In the genomic region with DNA sequence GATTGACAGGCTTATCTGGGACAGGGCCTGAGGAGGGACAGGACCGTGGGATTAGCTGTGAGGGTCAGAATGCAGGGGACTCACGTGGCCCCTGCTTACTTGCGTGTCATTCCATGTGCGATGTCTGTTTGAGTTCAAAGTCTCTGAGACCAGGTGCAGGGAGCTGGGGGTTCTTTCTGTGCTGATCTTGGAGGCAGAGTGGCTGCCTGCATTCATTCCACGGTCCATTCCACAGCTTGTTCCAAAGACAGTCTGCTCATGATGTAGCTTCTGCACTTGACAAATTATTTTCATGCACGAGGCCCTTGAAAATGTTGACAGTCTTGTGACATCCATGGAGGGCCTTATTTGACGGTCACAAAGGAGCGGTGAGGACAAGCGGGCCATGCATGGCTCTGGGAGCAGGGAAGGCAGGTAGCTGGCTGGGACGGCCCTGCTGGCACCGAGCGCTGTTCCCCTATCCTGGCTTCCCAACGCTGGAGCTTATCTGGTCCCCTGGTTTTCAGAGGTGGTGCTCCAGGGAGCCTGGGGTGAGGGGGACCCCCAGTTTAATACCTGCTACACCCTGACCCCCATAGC, we compare ENCODE assay signal across 8 cellular contexts. TPM values are rescaled to one million over a fixed set of nuclear protein-coding genes. Genes with fewer than 3 reads are reported as not detected.
DNase-seq lines count a peak whose midpoint lies in the region; ATAC-seq, FAIRE-seq and TF ChIP-seq lines count a peak whose summit lies in the region.

No MANE protein-coding gene starts in this region.

- H3K4me3 ChIP-seq in cardiac fibroblast (replicated peaks in 1 of 2; ENCODE audit: low read depth in 2 of 2, low read length in 2 of 2) (peak overlapping the region; percentile 47 to 55), vagina (peak overlapping the region; percentile 45 to 53)

- no peaks in the 10 kb centered on the region for H3K36me3 Mint-ChIP-seq in stimulated activated naive CD8-positive, alpha-beta T cell treated with anti-CD3 and anti-CD28 coated beads, Interleukin-15, Interleukin-2, amounts not matched to agents 100 ng/mL and 50 ng/mL, for 24 hours (ENCODE audit: low read depth)
- H3K36me3 Mint-ChIP-seq in mesothelial cell of epicardium: peaks cover 8% of the 10 kb centered on the region

- no peak for FAIRE-seq in GM12891 (lab: Jason Lieb, UNC)

- H3K27me3 Mint-ChIP-seq in stimulated activated naive CD8-positive, alpha-beta T cell treated with anti-CD3 and anti-CD28 coated beads, Interleukin-15, Interleukin-2, amounts not matched to agents 100 ng/mL and 50 ng/mL, for 24 hours: no peaks in the 10 kb centered on the region
- H3K27me3 Mint-ChIP-seq in mesothelial cell of epicardium (ENCODE audit: low read depth): peaks cover 3% of the 10 kb centered on the region

- H3K36me3 ChIP-seq in vagina: no peaks in the 10 kb centered on the region

- no peak for TF ChIP-seq CTCF in cardiac fibroblast (IDR thresholded peaks at IDR 0.05; ENCODE audit: low read depth, low read length)
- TF ChIP-seq CTCF in mesothelial cell of epicardium (IDR thresholded peaks at IDR 0.05; ENCODE audit: unreplicated experiment): no peak
- TF ChIP-seq CTCF in vagina (IDR thresholded peaks at IDR 0.05): no peak

- peaks cover 19% of the 10 kb centered on the region for H3K4me1 ChIP-seq in vagina

- no peaks in the 10 kb centered on the region for H3K27me3 ChIP-seq in vagina

- no peak for DNase-seq in stimulated activated naive CD8-positive, alpha-beta T cell treated with anti-CD3 and anti-CD28 coated beads, Interleukin-15, Interleukin-2, amounts not matched to agents 100 U/mL and 50 U/mL, for 24 hours
- DNase-seq in cardiac fibroblast (ENCODE audit: low read depth in 2 of 2) (peak in 1 of 2 donors; percentile 25), mesothelial cell of epicardium (ENCODE audit: low spot score in 2 of 2, unreplicated experiment in 2 of 2) (no peak), vagina (ENCODE audit: extremely low spot score in 2 of 2) (no peak), NCI-H2029 treated with DMSO at 0.1 percent for 48 hours (lab: John Stamatoyannopoulos, UW) (no peak), GM12891 (ENCODE audit: insufficient read length, low spot score) (no peak)

- intact Hi-C loops in vagina (cut with DNase I): no loop called here

- H3K27ac ChIP-seq in vagina: peak overlapping the region; percentile 74

- TF ChIP-seq POLR2A in vagina (IDR thresholded peaks at IDR 0.05) (no peak), GM12891 (IDR thresholded peaks at IDR 0.05; ENCODE audit: low read depth, low read length) (no peak)

- H3K4me3 Mint-ChIP-seq in stimulated activated naive CD8-positive, alpha-beta T cell treated with anti-CD3 and anti-CD28 coated beads, Interleukin-15, Interleukin-2, amounts not matched to agents 100 ng/mL and 50 ng/mL, for 24 hours: peak overlapping the region; percentile 63
- peak overlapping the region; percentile 58 for H3K4me3 Mint-ChIP-seq in mesothelial cell of epicardium

- no peak for ATAC-seq in stimulated activated naive CD8-positive, alpha-beta T cell treated with anti-CD3 and anti-CD28 coated beads, Interleukin-15, Interleukin-2, amounts not matched to agents 100 U/mL and 50 U/mL, for 24 hours
- ATAC-seq in GM19467 (IDR thresholded peaks at IDR 0.05; ENCODE audit: unreplicated experiment): no peak

- H3K4me1 Mint-ChIP-seq in stimulated activated naive CD8-positive, alpha-beta T cell treated with anti-CD3 and anti-CD28 coated beads, Interleukin-15, Interleukin-2, amounts not matched to agents 100 ng/mL and 50 ng/mL, for 24 hours (ENCODE audit: low read depth): peaks cover 31% of the 10 kb centered on the region
- peaks cover 26% of the 10 kb centered on the region for H3K4me1 Mint-ChIP-seq in mesothelial cell of epicardium

- no peaks in the 10 kb centered on the region for H3K9me3 ChIP-seq in vagina

- H3K9me3 Mint-ChIP-seq in stimulated activated naive CD8-positive, alpha-beta T cell treated with anti-CD3 and anti-CD28 coated beads, Interleukin-15, Interleukin-2, amounts not matched to agents 100 ng/mL and 50 ng/mL, for 24 hours: no peaks in the 10 kb centered on the region
- peaks cover under 1% of the 10 kb centered on the region for H3K9me3 Mint-ChIP-seq in mesothelial cell of epicardium

- H3K27ac Mint-ChIP-seq in stimulated activated naive CD8-positive, alpha-beta T cell treated with anti-CD3 and anti-CD28 coated beads, Interleukin-15, Interleukin-2, amounts not matched to agents 100 ng/mL and 50 ng/mL, for 24 hours: peak overlapping the region; percentile 50
- H3K27ac Mint-ChIP-seq in mesothelial cell of epicardium: no peak overlapping the region

TF ChIP-seq in GM12891, 5 proteins besides CTCF, POLR2A, EP300 and RAD21:
- TF ChIP-seq TAF1 (IDR thresholded peaks at IDR 0.05; ENCODE audit: low read depth, low read length) (no peak), PAX5 (IDR thresholded peaks at IDR 0.05; ENCODE audit: insufficient read depth, low read length, severe bottlenecking) (no peak), POLR2AphosphoS5 (IDR thresholded peaks at IDR 0.05; ENCODE audit: low read depth, low read length) (no peak)

RNA-seq across cellular contexts. Expression of gene SMOX, which starts 23.0 kb away (rescaled TPM):
- total RNA-seq in mesothelial cell of epicardium (14.6 to 16.7 TPM (median 16.0 TPM) in 3 replicates), vagina (8.6 TPM)
- polyA plus RNA-seq in GM12891 (2012; ENCODE audit: low read depth, missing spikeins): 0.13 TPM
